In the genomic region with DNA sequence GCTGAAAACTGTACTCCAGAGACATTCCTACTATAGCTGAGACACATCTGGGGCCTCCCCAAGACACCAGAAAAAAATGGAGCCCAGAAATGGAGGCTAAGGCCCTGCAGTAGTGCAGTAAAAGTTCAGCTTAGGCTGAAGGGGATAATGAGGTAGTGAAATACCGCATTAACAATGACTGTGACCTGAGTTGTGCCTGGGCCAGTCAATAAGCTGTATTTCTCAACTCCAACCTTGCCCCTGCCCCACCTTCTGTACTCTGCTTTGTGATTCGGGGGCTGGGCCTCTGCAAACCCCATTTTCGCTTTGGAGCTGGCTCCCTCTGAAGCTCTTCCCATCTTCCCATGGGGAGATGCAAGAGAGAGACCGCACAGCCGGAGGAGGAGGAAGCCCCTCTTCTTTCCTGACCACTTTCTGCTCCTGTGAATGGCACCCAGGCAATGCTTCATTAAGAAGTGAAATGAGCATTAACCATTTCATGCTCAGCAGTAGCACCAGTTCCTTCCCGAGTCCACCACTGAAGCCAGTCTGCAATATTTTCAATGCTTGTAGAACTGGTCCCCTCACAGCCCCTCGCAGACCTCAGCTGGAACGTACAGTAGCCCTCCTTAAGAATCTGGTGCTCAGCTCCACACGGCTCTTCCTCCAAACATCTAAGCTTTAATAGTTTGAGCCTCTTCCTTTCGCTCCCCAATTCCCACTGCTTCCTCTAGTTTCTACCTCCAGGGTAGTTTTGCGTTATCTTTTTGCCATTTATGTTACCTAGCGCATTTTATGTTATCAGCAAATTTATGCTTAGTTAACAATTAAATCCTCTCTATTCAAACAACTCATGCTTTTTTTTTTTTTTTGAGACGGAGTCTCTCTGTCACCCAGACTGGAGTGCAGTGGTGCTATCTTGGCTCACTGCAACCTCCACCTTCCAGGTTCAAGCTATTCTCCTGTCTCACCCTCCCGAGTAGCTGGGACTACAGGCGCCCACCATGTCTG, we compare ENCODE assay signal across 38 cellular contexts. TPM values are rescaled to one million over a fixed set of nuclear protein-coding genes. Genes with fewer than 3 reads are reported as not detected.
"Had no signal": no experiment of that assay in that cellular context is flagged by ENCODE, and none has a peak within 500 bp of the region (broad histone marks: within the 10 kb centered on the region; RNA-seq: fewer than 3 reads in every experiment).

No MANE protein-coding gene starts in this region.

- H3K36me3 Mint-ChIP-seq: mesothelial cell of epicardium; naive B cell; natural killer cell treated with Interleukin-12 subunit alpha and Interleukin-12 subunit beta and Interleukin-15 and Interleukin-18, amount 100 ng/mL, for 72 hours had no signal

- DNase-seq: colonic mucosa; effector CD8-positive, alpha-beta T cell; endodermal cell; foreskin fibroblast; gastrocnemius medialis; head of caudate nucleus; kidney; left lung; mesenchymal stem cell; mucosa of descending colon; naive B cell; nucleus accumbens; ovary; posterior cingulate gyrus; psoas muscle; right cardiac atrium; stimulated activated CD4-positive, alpha-beta T cell treated with anti-CD3 and anti-CD28 coated beads, Interleukin-1b, Interleukin-23, amount 100 ng/mL, for 48 hours; stimulated activated CD4-positive, alpha-beta T cell treated with anti-CD3 and anti-CD28 coated beads, Interleukin-4, amount 100 ng/mL, for 1 hour; stimulated activated CD8-positive, alpha-beta memory T cell treated with anti-CD3 and anti-CD28 coated beads, Interleukin-4, amount 100 ng/mL, for 48 hours; stimulated activated naive CD4-positive, alpha-beta T cell treated with Interleukin-2 at 50 U/mL for 16 hours; stomach; thyroid gland; trophoblast cell had no signal

- H3K4me3 Mint-ChIP-seq: dendritic cell treated with granulocyte-macrophage colony-stimulating factor and Interleukin-4, amounts not matched to agents 40 ng/mL and 50 ng/mL, for 4 days; endodermal cell; mesothelial cell of epicardium; naive B cell; natural killer cell treated with Interleukin-12 subunit alpha and Interleukin-12 subunit beta and Interleukin-15 and Interleukin-18, amount 100 ng/mL, for 72 hours; neural crest cell had no signal

- H3K27me3 ChIP-seq: colonic mucosa, gastrocnemius medialis, left lung, ovary, stomach, thyroid gland had no signal

- H3K27ac ChIP-seq: colonic mucosa, epithelial cell of prostate, gastrocnemius medialis, left lung, ovary, psoas muscle, skin epidermis, stomach, thyroid gland had no signal

- H3K9me3 Mint-ChIP-seq: dendritic cell treated with granulocyte-macrophage colony-stimulating factor and Interleukin-4, amounts not matched to agents 40 ng/mL and 50 ng/mL, for 4 days; endodermal cell; mesothelial cell of epicardium; naive B cell; natural killer cell treated with Interleukin-12 subunit alpha and Interleukin-12 subunit beta and Interleukin-15 and Interleukin-18, amount 100 ng/mL, for 72 hours; neural crest cell had no signal

- H3K27ac Mint-ChIP-seq: dendritic cell treated with granulocyte-macrophage colony-stimulating factor and Interleukin-4, amounts not matched to agents 40 ng/mL and 50 ng/mL, for 4 days; endodermal cell; mesothelial cell of epicardium; natural killer cell treated with Interleukin-12 subunit alpha and Interleukin-12 subunit beta and Interleukin-15 and Interleukin-18, amount 100 ng/mL, for 72 hours had no signal

- H3K4me1 ChIP-seq: colonic mucosa, gastrocnemius medialis, thyroid gland had no signal

- H3K4me1 Mint-ChIP-seq: endodermal cell had no signal

- H3K36me3 ChIP-seq: colonic mucosa, gastrocnemius medialis, left lung, ovary, stomach, thyroid gland had no signal

- ATAC-seq: esophagus mucosa; gastrocnemius medialis; left lung; mucosa of descending colon; natural killer cell treated with Interleukin-12 subunit alpha and Interleukin-12 subunit beta and Interleukin-15 and Interleukin-18, amount 100 ng/mL, for 72 hours; psoas muscle; right cardiac atrium had no signal

- H3K9me3 ChIP-seq: colonic mucosa, gastrocnemius medialis, left lung, mucosa of descending colon, ovary, psoas muscle, stomach, thyroid gland had no signal

- H3K4me3 ChIP-seq: colonic mucosa, gastrocnemius medialis, left lung, mucosa of descending colon, ovary, psoas muscle, skin epidermis, stomach, thyroid gland had no signal

RNA-seq across cellular contexts. Expression of gene SCYGR1, which starts 32.6 kb away (rescaled TPM):
- total RNA-seq: chondrocyte; colonic mucosa; endodermal cell; esophagus mucosa; gastrocnemius medialis; glomerular endothelial cell; kidney; left lung; lower leg skin; lung microvascular endothelial cell; mesothelial cell of epicardium; mucosa of descending colon; natural killer cell treated with Interleukin-12 subunit alpha and Interleukin-12 subunit beta and Interleukin-15 and Interleukin-18, amount 100 ng/mL, for 72 hours; neural crest cell; ovary; psoas muscle; renal cortical epithelial cell; right cardiac atrium; stomach; subcutaneous adipose tissue; temporal lobe; thyroid gland; urinary bladder had no signal
- polyA plus RNA-seq: ovary, psoas muscle, right cardiac atrium, stomach, urinary bladder had no signal

RNA-seq across cellular contexts. Expression of gene TM4SF20, which starts 41.3 kb away (rescaled TPM):
- total RNA-seq: chondrocyte; endodermal cell; esophagus mucosa; gastrocnemius medialis; glomerular endothelial cell; kidney; left lung; lower leg skin; lung microvascular endothelial cell; mesothelial cell of epicardium; natural killer cell treated with Interleukin-12 subunit alpha and Interleukin-12 subunit beta and Interleukin-15 and Interleukin-18, amount 100 ng/mL, for 72 hours; neural crest cell; psoas muscle; renal cortical epithelial cell; right cardiac atrium; temporal lobe; thyroid gland; urinary bladder had no signal
- polyA plus RNA-seq: ovary, right cardiac atrium, stomach, urinary bladder had no signal
